Comparison of ENCODE assay signal across 1 cellular context in genomic region chr2:191574232-191574631, GRCh38.
TF ChIP-seq lines count a peak whose summit lies in the region.

No MANE protein-coding gene starts in this region.

TF ChIP-seq in HCT116, 20 proteins besides CTCF, POLR2A, EP300 and RAD21 (continued from another document):
- no peak for TF ChIP-seq REST (IDR thresholded peaks at IDR 0.05; ENCODE audit: low read depth)
- TF ChIP-seq EGR1 (IDR thresholded peaks at IDR 0.05; ENCODE audit: low read depth), result no peak
- no peak for TF ChIP-seq SP1 (IDR thresholded peaks at IDR 0.05; ENCODE audit: low read depth)
- TF ChIP-seq EZH2phosphoT487 (IDR thresholded peaks at IDR 0.05; ENCODE audit: borderline replicate concordance), result no peak
- no peak for TF ChIP-seq FOSL1 (IDR thresholded peaks at IDR 0.05; ENCODE audit: low read depth)
- TF ChIP-seq, protein P1, sequence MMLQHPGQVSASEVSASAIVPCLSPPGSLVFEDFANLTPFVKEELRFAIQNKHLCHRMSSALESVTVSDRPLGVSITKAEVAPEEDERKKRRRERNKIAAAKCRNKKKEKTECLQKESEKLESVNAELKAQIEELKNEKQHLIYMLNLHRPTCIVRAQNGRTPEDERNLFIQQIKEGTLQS (IDR thresholded peaks at IDR 0.05), result no peak
- no peak for TF ChIP-seq JUND (IDR thresholded peaks at IDR 0.05)
- no peak for TF ChIP-seq ZBTB33 (IDR thresholded peaks at IDR 0.05; ENCODE audit: extremely low read depth, insufficient replicate concordance, low read length)
- no peak for TF ChIP-seq ZFX (IDR thresholded peaks at IDR 0.05)
- no peak for TF ChIP-seq CBX3 (IDR thresholded peaks at IDR 0.05; ENCODE audit: low read depth)
- TF ChIP-seq, protein P2, sequence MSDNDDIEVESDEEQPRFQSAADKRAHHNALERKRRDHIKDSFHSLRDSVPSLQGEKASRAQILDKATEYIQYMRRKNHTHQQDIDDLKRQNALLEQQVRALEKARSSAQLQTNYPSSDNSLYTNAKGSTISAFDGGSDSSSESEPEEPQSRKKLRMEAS (IDR thresholded peaks at IDR 0.05), result no peak
- TF ChIP-seq SRF (IDR thresholded peaks at IDR 0.05; ENCODE audit: low read depth), result no peak
